11 cellular contexts compared by ENCODE assay signal in genomic region chr6:63527658-63528514, GRCh38. TPM values are rescaled to one million over a fixed set of nuclear protein-coding genes. Genes with fewer than 3 reads are reported as not detected.
DNase-seq lines count a peak whose midpoint lies in the region; ATAC-seq, FAIRE-seq and TF ChIP-seq lines count a peak whose summit lies in the region.
"Had no signal": no experiment of that assay in that cellular context is flagged by ENCODE, and none has a peak within 500 bp of the region (broad histone marks: within the 10 kb centered on the region; RNA-seq: fewer than 3 reads in every experiment).

No MANE protein-coding gene starts in this region.

- H3K36me3 ChIP-seq in OCI-LY7 (ENCODE audit: insufficient read depth, low read length) (no peaks in the 10 kb centered on the region), small intestine (ENCODE audit: control insufficient read depth in 2 of 2, insufficient read depth in 2 of 2, low read length in 2 of 2) (no peaks in the 10 kb centered on the region)
- H3K36me3 ChIP-seq: BLaER1 had no signal

- no peak for FAIRE-seq in small intestine (lab: Jason Lieb, UNC)

- WGBS in small intestine, 3 donors, result 77 to 83% (median 83%) methylated on average over 6 of the region's 6 CpGs

- H3K4me1 ChIP-seq in OCI-LY7 (ENCODE audit: insufficient read depth, low read length, poor library complexity, severe bottlenecking) (peaks cover 19% of the 10 kb centered on the region), small intestine (ENCODE audit: control insufficient read depth in 2 of 2, insufficient read depth in 1 of 2, low read depth in 1 of 2, low read length in 1 of 2) (no peaks in the 10 kb centered on the region)
- H3K4me1 ChIP-seq: BLaER1 had no signal

- no TSS peak for BruUV-seq in OCI-LY7 (replicated peaks; lab: Mats Ljungman, UMichigan)

- H2AFZ ChIP-seq in OCI-LY7 (ENCODE audit: low read length), result peak overlapping the region; percentile 30; the same call in 1 of the 2 replicates

- peak; percentile 17 for DNase-seq in SIG-M5 treated with dmso at 0.1 percent for 504 hours (lab: John Stamatoyannopoulos, UW; ENCODE audit: unreplicated experiment)
- DNase-seq in SIG-M5 (lab: John Stamatoyannopoulos, UW), result no peak
- DNase-seq in OCI-LY7 (ENCODE audit: low spot score), result no peak
- DNase-seq in fibroblast of mammary gland (ENCODE audit: low read depth), result peak; percentile 100
- peak; percentile 71 for DNase-seq in small intestine
- no peak for DNase-seq in GM10266 (ENCODE audit: extremely low spot score)
- no peak for DNase-seq in C1 segment of cervical spinal cord (lab: John Stamatoyannopoulos, UW)
- DNase-seq: naive B cell had no signal

- H3K27ac ChIP-seq in OCI-LY7 (ENCODE audit: low read depth, low read length, poor library complexity, severe bottlenecking), result no peak overlapping the region
- H3K27ac ChIP-seq in small intestine (ENCODE audit: low read depth in 1 of 2, low read length in 1 of 2), result peak overlapping the region in 1 of 2 donors; percentile 32
- H3K27ac ChIP-seq: BLaER1, HL-60 had no signal

- H3K9me3 ChIP-seq in OCI-LY7 (ENCODE audit: low read length) (no peaks in the 10 kb centered on the region), small intestine (ENCODE audit: control insufficient read depth, low read depth) (no peaks in the 10 kb centered on the region)
- H3K9me3 ChIP-seq: BLaER1 had no signal

- H3K4me3 ChIP-seq in OCI-LY7 (ENCODE audit: low read depth, low read length, poor library complexity, severe bottlenecking), result no peak overlapping the region
- H3K4me3 ChIP-seq in fibroblast of mammary gland (ENCODE audit: control insufficient read depth, low read depth, low read length), result no peak overlapping the region
- no peak overlapping the region for H3K4me3 ChIP-seq in small intestine (ENCODE audit: low read depth in 1 of 2, low read length in 2 of 2)
- H3K4me3 ChIP-seq: BLaER1 had no signal

- TF ChIP-seq CTCF in OCI-LY7 (conservative IDR thresholded peaks at IDR 0.05; ENCODE audit: low read length), result no peak
- TF ChIP-seq CTCF in fibroblast of mammary gland (conservative IDR thresholded peaks at IDR 0.05; ENCODE audit: control insufficient read depth, insufficient read depth, low read depth, low read length), result no peak
- no peak for TF ChIP-seq CTCF in GM10266 (IDR thresholded peaks at IDR 0.05; ENCODE audit: control insufficient read depth, insufficient read depth, low read depth, missing control alignments)

- H4K20me1 ChIP-seq in OCI-LY7 (ENCODE audit: insufficient read depth, low read length), result no peaks in the 10 kb centered on the region
- H4K20me1 ChIP-seq: BLaER1 had no signal

- intact Hi-C loops in OCI-LY7 (cut with micrococcal nuclease; ENCODE audit: unreplicated experiment), result no loop called here

- CTCF ChIA-PET in OCI-LY7 (lab: Charles Lee; ENCODE audit: unreplicated experiment), result interaction anchor here (1.0 kb wide), 1 partner anchor 9 kb away, joined by 3 read pairs; no protein-coding TSS in a partner anchor

- H3K4me2 ChIP-seq in OCI-LY7 (ENCODE audit: low read length), result no peak overlapping the region
- H3K4me2 ChIP-seq: BLaER1 had no signal

- POLR2A ChIA-PET in OCI-LY7 (lab: Charles Lee), result interaction anchor here (0.7 to 1.0 kb wide), 2 partner anchors 113 to 198 kb away, joined by 3 read pairs; no protein-coding TSS in a partner anchor

- no peak for ATAC-seq in HG02970 (IDR thresholded peaks at IDR 0.05; ENCODE audit: low FRiP score, unreplicated experiment)

- H3K9me2 ChIP-seq in OCI-LY7 (ENCODE audit: insufficient read depth, low read length), result no peaks in the 10 kb centered on the region

- H3K79me2 ChIP-seq in OCI-LY7 (ENCODE audit: insufficient read depth, low read depth, low read length), result no peaks in the 10 kb centered on the region

- no peaks in the 10 kb centered on the region for H3K27me3 ChIP-seq in small intestine (ENCODE audit: control insufficient read depth in 2 of 2, insufficient read depth in 2 of 2, low read length in 2 of 2)
- H3K27me3 ChIP-seq: BLaER1 had no signal

RNA-seq across cellular contexts. Expression of gene PTP4A1, which starts 44.4 kb away (rescaled TPM):
- 20.9 and 21.2 TPM in 2 replicates for total RNA-seq in OCI-LY7 (2014; rRNA removed; shearing (Covaris generic))
- total RNA-seq in OCI-LY7 (2022), result 74.7 and 76.0 TPM in 2 replicates
- polyA plus RNA-seq in small intestine, result 10 to 100 TPM in 2 of 3 donors, 1 to 10 TPM in 1; 3.5 to 23.2 (median 19.7) TPM

Comparison
In these comparisons a context has a peak if more than half of its experiments do, and no peak if none do; other contexts are left out.
1. DNase-seq: peak in SIG-M5 treated with dmso at 0.1 percent for 504 hours (single experiment), fibroblast of mammary gland (single experiment) and small intestine (single experiment); none in SIG-M5 (single experiment), OCI-LY7 (single experiment), GM10266 (single experiment) and C1 segment of cervical spinal cord (0 of 14).